ENCODE assay signal across 26 cellular contexts in the genomic region with DNA sequence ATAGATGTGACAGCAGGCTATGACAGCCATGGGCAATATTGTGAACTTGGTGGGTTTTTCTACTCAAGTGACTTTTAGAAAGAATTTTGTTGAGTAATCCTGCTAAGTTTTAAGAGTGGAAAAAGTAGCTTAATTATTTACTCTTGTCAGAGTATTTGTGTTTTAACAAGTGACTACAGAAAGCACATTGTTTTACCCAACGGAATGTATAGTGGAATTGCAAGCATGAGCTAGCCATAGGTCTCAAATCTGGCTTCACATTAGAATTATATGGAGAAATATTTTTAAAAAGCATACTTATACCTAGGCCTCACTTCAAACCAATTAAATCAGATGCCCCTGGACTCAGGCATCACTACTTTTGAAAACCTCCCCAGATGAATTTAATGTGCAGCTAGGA. TPM values are rescaled to one million over a fixed set of nuclear protein-coding genes. Genes with fewer than 3 reads are reported as not detected.
DNase-seq lines count a peak whose midpoint lies in the region; FAIRE-seq and TF ChIP-seq lines count a peak whose summit lies in the region.
"Had no signal": no experiment of that assay in that cellular context is flagged by ENCODE, and none has a peak within 500 bp of the region (broad histone marks: within the 10 kb centered on the region; RNA-seq: fewer than 3 reads in every experiment).

No MANE protein-coding gene starts in this region.

- no peak overlapping the region for H2AK5ac ChIP-seq in mesenchymal stem cell (ENCODE audit: low read length, severe bottlenecking)

- WGBS in mesenchymal stem cell: no CpG with 5 or more reads among the region's 1 CpG

- TF ChIP-seq CTCF in Peyer's patch (IDR thresholded peaks at IDR 0.05) (no peak), WERI-Rb-1 (IDR thresholded peaks at IDR 0.05; ENCODE audit: low read depth, low read length) (no peak)

- no peak overlapping the region for H3K23ac ChIP-seq in mesenchymal stem cell (ENCODE audit: low read length in 2 of 2)

- H2BK15ac ChIP-seq in mesenchymal stem cell (ENCODE audit: low read depth, poor library complexity, severe bottlenecking): no peak overlapping the region

- no peaks in the 10 kb centered on the region for H3K36me3 ChIP-seq in mesenchymal stem cell (ENCODE audit: control insufficient read depth in 1 of 2, insufficient read depth in 2 of 2, low read depth in 1 of 2, low read length in 2 of 2)
- H3K36me3 ChIP-seq in Peyer's patch: no peaks in the 10 kb centered on the region
- no peaks in the 10 kb centered on the region for H3K36me3 ChIP-seq in WERI-Rb-1
- H3K36me3 ChIP-seq: BE2C, BLaER1 had no signal

- H3K4ac ChIP-seq in mesenchymal stem cell (ENCODE audit: low read depth in 1 of 2, low read length in 2 of 2): no peak overlapping the region

- H3K4me2 ChIP-seq in mesenchymal stem cell (ENCODE audit: low read length, poor library complexity, severe bottlenecking): no peak overlapping the region
- H3K4me2 ChIP-seq: BLaER1 had no signal

- peak; percentile 21 for FAIRE-seq in GM19239 (lab: Jason Lieb, UNC)
- FAIRE-seq: A204.1, GM12878, GM12892, GM18507 had no signal

- H2BK12ac ChIP-seq in mesenchymal stem cell (ENCODE audit: low read length in 2 of 2): no peak overlapping the region

- H3K18ac ChIP-seq in mesenchymal stem cell (ENCODE audit: low read depth in 1 of 2, low read length in 2 of 2): no peak overlapping the region

- no peak overlapping the region for H3K14ac ChIP-seq in mesenchymal stem cell (ENCODE audit: low read length in 2 of 2)

- H2AFZ ChIP-seq in mesenchymal stem cell (ENCODE audit: low read depth, low read length): no peak overlapping the region

- H3K9me3 ChIP-seq in mesenchymal stem cell (ENCODE audit: control insufficient read depth, low read length) (no peaks in the 10 kb centered on the region), Peyer's patch (no peaks in the 10 kb centered on the region), WERI-Rb-1 (ENCODE audit: severe bottlenecking) (no peaks in the 10 kb centered on the region)
- H3K9me3 ChIP-seq: BE2C, BLaER1 had no signal

- no peak overlapping the region for H4K91ac ChIP-seq in mesenchymal stem cell (ENCODE audit: low read length)

- no peak overlapping the region for H2BK5ac ChIP-seq in mesenchymal stem cell (ENCODE audit: low read depth, low read length, poor library complexity, severe bottlenecking)

- TF ChIP-seq POLR2A in Peyer's patch (IDR thresholded peaks at IDR 0.05): no peak

- H4K8ac ChIP-seq in mesenchymal stem cell (ENCODE audit: low read length): no peak overlapping the region

- no peak overlapping the region for H3K9ac ChIP-seq in mesenchymal stem cell (ENCODE audit: low read length)
- H3K9ac ChIP-seq: BLaER1 had no signal

- H3K27ac ChIP-seq in mesenchymal stem cell (ENCODE audit: low read length, poor library complexity, severe bottlenecking) (peak overlapping the region; percentile 13), Peyer's patch (no peak overlapping the region), WERI-Rb-1 (no peak overlapping the region)
- H3K27ac ChIP-seq: BLaER1 had no signal

- H3K4me1 ChIP-seq in mesenchymal stem cell (ENCODE audit: control insufficient read depth, insufficient read depth, low read depth, low read length): no peaks in the 10 kb centered on the region
- no peaks in the 10 kb centered on the region for H3K4me1 ChIP-seq in Peyer's patch
- H3K4me1 ChIP-seq: BE2C, BLaER1 had no signal

- H3K4me3 ChIP-seq in mesenchymal stem cell (ENCODE audit: insufficient read depth in 1 of 2, low read depth in 1 of 2, low read length in 2 of 2) (no peak overlapping the region), Peyer's patch (no peak overlapping the region), WERI-Rb-1 (ENCODE audit: low read depth, low read length) (no peak overlapping the region)
- H3K4me3 ChIP-seq: BLaER1, GM12878 had no signal

- no peaks in the 10 kb centered on the region for H3K27me3 ChIP-seq in mesenchymal stem cell (ENCODE audit: control insufficient read depth in 1 of 2, insufficient read depth in 1 of 2, low read length in 2 of 2)
- H3K27me3 ChIP-seq in Peyer's patch: no peaks in the 10 kb centered on the region
- no peaks in the 10 kb centered on the region for H3K27me3 ChIP-seq in WERI-Rb-1 (ENCODE audit: insufficient read depth, low read depth, severe bottlenecking)
- H3K27me3 ChIP-seq: BE2C, BLaER1 had no signal

- H2BK120ac ChIP-seq in mesenchymal stem cell (ENCODE audit: low read depth, low read length): no peak overlapping the region

- DNase-seq in GM19239 (ENCODE audit: insufficient read length, low spot score): no peak
- DNase-seq in mesenchymal stem cell: no peak
- DNase-seq in renal cortical epithelial cell (ENCODE audit: low read depth): peak; percentile 50
- no peak for DNase-seq in Peyer's patch
- no peak for DNase-seq in inferior parietal cortex (ENCODE audit: extremely low spot score)
- DNase-seq in WERI-Rb-1: no peak
- DNase-seq: 8988T; ACHN; BE2C; C1 segment of cervical spinal cord; CD4-positive, alpha-beta memory T cell; CD4-positive, CD25-positive, alpha-beta regulatory T cell; CD8-positive, alpha-beta memory T cell; COR-L47; DMS 273 treated with DMSO at 0.1 percent for 48 hours; DMS153; DMS53; DMS79; DND-41; EL; GDM1 had no signal

- no peaks in the 10 kb centered on the region for H3K79me1 ChIP-seq in mesenchymal stem cell (replicated peaks; ENCODE audit: low read length, poor library complexity, severe bottlenecking)

RNA-seq across cellular contexts. Expression of a gene that starts 35.5 kb away (rescaled TPM):
- polyA plus RNA-seq in mesenchymal stem cell (2013, experiment 1 of 2): 17.0 TPM
- 17.2 TPM for polyA plus RNA-seq in mesenchymal stem cell (2013, experiment 2 of 2)
- total RNA-seq in renal cortical epithelial cell (42.4 and 50.6 TPM in 2 replicates), Peyer's patch (10 to 100 TPM; 16.6 to 23.9 (median 18.4) TPM)

RNA-seq across cellular contexts. Expression of a gene that starts 37.5 kb away (rescaled TPM):
- polyA plus RNA-seq in mesenchymal stem cell (2013, experiment 1 of 2): 35.9 TPM
- 37.2 TPM for polyA plus RNA-seq in mesenchymal stem cell (2013, experiment 2 of 2)
- total RNA-seq in renal cortical epithelial cell: 20.0 and 38.2 TPM in 2 replicates
- total RNA-seq in Peyer's patch: 10 to 100 TPM; 13.1 to 19.0 (median 17.1) TPM
